Comparison of ENCODE assay signal across 24 cellular contexts in the genomic region with DNA sequence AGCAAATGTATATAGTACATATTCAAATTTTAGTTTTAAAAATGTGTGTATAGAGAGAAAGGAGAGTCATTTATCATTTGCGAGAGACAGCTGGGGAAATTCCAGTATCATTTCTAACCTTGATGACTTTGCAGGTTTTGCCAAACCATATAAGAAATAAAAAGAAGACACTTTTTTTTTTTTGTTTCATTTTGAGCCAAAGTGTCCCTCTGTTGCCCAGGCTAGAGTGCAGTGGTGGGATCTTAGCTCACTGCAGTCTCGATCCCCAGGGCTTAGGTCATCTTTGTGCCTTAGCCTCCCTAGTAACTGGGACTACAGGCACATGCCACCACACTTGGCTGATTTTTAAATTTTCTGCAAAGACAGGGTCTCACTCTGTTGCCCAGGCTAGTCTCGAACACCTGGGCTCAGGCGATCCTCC. TPM values are rescaled to one million over a fixed set of nuclear protein-coding genes. Genes with fewer than 3 reads are reported as not detected.
DNase-seq lines count a peak whose midpoint lies in the region; ATAC-seq and FAIRE-seq lines count a peak whose summit lies in the region.
"Had no signal": no experiment of that assay in that cellular context is flagged by ENCODE, and none has a peak within 500 bp of the region (broad histone marks: within the 10 kb centered on the region; RNA-seq: fewer than 3 reads in every experiment).

No MANE protein-coding gene starts in this region.

- H3K4me1 Mint-ChIP-seq in activated T-helper 2 cell treated with anti-CD3 and anti-CD28 coated beads, Interferon-gamma antibody, Interleukin-2, Interleukin-4, amounts not matched to agents 10 μg/mL and 5 μg/mL and 100 μg/mL, durations not matched to agents 14 hours and 24 hours and 36 hours (ENCODE audit: low read depth) = peaks cover 27% of the 10 kb centered on the region
- H3K4me1 Mint-ChIP-seq in stimulated activated naive CD8-positive, alpha-beta T cell treated with anti-CD3 and anti-CD28 coated beads, Interleukin-15, amount 100 ng/mL, for 72 hours = peaks cover 32% of the 10 kb centered on the region

- no peak overlapping the region for H3K4me3 Mint-ChIP-seq in activated T-helper 2 cell treated with anti-CD3 and anti-CD28 coated beads, Interferon-gamma antibody, Interleukin-2, Interleukin-4, amounts not matched to agents 10 μg/mL and 5 μg/mL and 100 μg/mL, durations not matched to agents 14 hours and 24 hours and 36 hours (ENCODE audit: low read depth)
- H3K4me3 Mint-ChIP-seq in stimulated activated naive CD8-positive, alpha-beta T cell treated with anti-CD3 and anti-CD28 coated beads, Interleukin-15, amount 100 ng/mL, for 72 hours = no peak overlapping the region
- H3K4me3 Mint-ChIP-seq: CD14-positive monocyte had no signal

- H3K27ac ChIP-seq in small intestine (ENCODE audit: low read depth in 1 of 2, low read length in 1 of 2) = no peak overlapping the region

- peaks cover 0 to 15% of the 10 kb centered on the region in 2 donors for H3K36me3 Mint-ChIP-seq in activated naive CD4-positive, alpha-beta T cell treated with anti-CD3 and anti-CD28 coated beads, Interleukin-2, amount 50 U/mL, for 72 hours
- peaks cover 13% of the 10 kb centered on the region for H3K36me3 Mint-ChIP-seq in activated T-helper 2 cell treated with anti-CD3 and anti-CD28 coated beads, Interferon-gamma antibody, Interleukin-2, Interleukin-4, amounts not matched to agents 10 μg/mL and 5 μg/mL and 100 μg/mL, durations not matched to agents 14 hours and 24 hours and 36 hours (ENCODE audit: low read depth)

- no peak for FAIRE-seq in small intestine (lab: Jason Lieb, UNC)
- FAIRE-seq: HepG2 had no signal

- H3K4me3 ChIP-seq in small intestine (ENCODE audit: low read depth in 1 of 2, low read length in 2 of 2) = no peak overlapping the region

- no peaks in the 10 kb centered on the region for H3K27me3 Mint-ChIP-seq in activated T-helper 2 cell treated with anti-CD3 and anti-CD28 coated beads, Interferon-gamma antibody, Interleukin-2, Interleukin-4, amounts not matched to agents 10 μg/mL and 5 μg/mL and 100 μg/mL, durations not matched to agents 14 hours and 24 hours and 36 hours (ENCODE audit: low read depth)
- H3K27me3 Mint-ChIP-seq in stimulated activated naive CD8-positive, alpha-beta T cell treated with anti-CD3 and anti-CD28 coated beads, Interleukin-15, amount 100 ng/mL, for 72 hours = no peaks in the 10 kb centered on the region

- H3K4me1 ChIP-seq in small intestine (ENCODE audit: control insufficient read depth in 2 of 2, insufficient read depth in 1 of 2, low read depth in 1 of 2, low read length in 1 of 2) = no peaks in the 10 kb centered on the region

- peak; percentile 65 to 75 for ATAC-seq in activated CD4-positive, CD25-positive, alpha-beta regulatory T cell treated with anti-CD3 and anti-CD28 coated beads, Interleukin-2, amount 50 U/mL, for 24 hours
- peak; percentile 63 to 72 for ATAC-seq in activated naive CD4-positive, alpha-beta T cell treated with anti-CD3 and anti-CD28 coated beads, Interleukin-2, amount 50 U/mL, for 72 hours
- ATAC-seq in stimulated activated naive CD8-positive, alpha-beta T cell treated with anti-CD3 and anti-CD28 coated beads, Interleukin-15, amount 100 ng/mL, for 72 hours = peak; percentile 39
- ATAC-seq: HCT116, HepG2 had no signal

- no peaks in the 10 kb centered on the region for H3K9me3 ChIP-seq in small intestine (ENCODE audit: control insufficient read depth, low read depth)

- H3K9me3 Mint-ChIP-seq in activated naive CD4-positive, alpha-beta T cell treated with anti-CD3 and anti-CD28 coated beads, Interleukin-2, amount 50 U/mL, for 72 hours = peaks cover 0 to 13% of the 10 kb centered on the region in 2 donors
- H3K9me3 Mint-ChIP-seq in activated T-helper 2 cell treated with anti-CD3 and anti-CD28 coated beads, Interferon-gamma antibody, Interleukin-2, Interleukin-4, amounts not matched to agents 10 μg/mL and 5 μg/mL and 100 μg/mL, durations not matched to agents 14 hours and 24 hours and 36 hours = peaks cover 5% of the 10 kb centered on the region
- H3K9me3 Mint-ChIP-seq in stimulated activated naive CD8-positive, alpha-beta T cell treated with anti-CD3 and anti-CD28 coated beads, Interleukin-15, amount 100 ng/mL, for 72 hours = peaks cover 5 to 6% of the 10 kb centered on the region in 2 donors

- 89 to 94% (median 91%) methylated on average over 4 of the region's 4 CpGs for WGBS in small intestine, 3 donors

- H3K27ac Mint-ChIP-seq in activated naive CD4-positive, alpha-beta T cell treated with anti-CD3 and anti-CD28 coated beads, Interleukin-2, amount 50 U/mL, for 72 hours = no peak overlapping the region
- H3K27ac Mint-ChIP-seq in activated T-helper 2 cell treated with anti-CD3 and anti-CD28 coated beads, Interferon-gamma antibody, Interleukin-2, Interleukin-4, amounts not matched to agents 10 μg/mL and 5 μg/mL and 100 μg/mL, durations not matched to agents 14 hours and 24 hours and 36 hours = peak overlapping the region; percentile 28
- peak overlapping the region in 1 of 2 donors; percentile 57 for H3K27ac Mint-ChIP-seq in stimulated activated naive CD8-positive, alpha-beta T cell treated with anti-CD3 and anti-CD28 coated beads, Interleukin-15, amount 100 ng/mL, for 72 hours
- H3K27ac Mint-ChIP-seq: CD14-positive monocyte had no signal

- H3K27me3 ChIP-seq in small intestine (ENCODE audit: control insufficient read depth in 2 of 2, insufficient read depth in 2 of 2, low read length in 2 of 2) = no peaks in the 10 kb centered on the region

- no peak for DNase-seq in activated CD4-positive, CD25-positive, alpha-beta regulatory T cell (lab: John Stamatoyannopoulos, UW)
- DNase-seq in activated naive CD4-positive, alpha-beta T cell treated with anti-CD3 and anti-CD28 coated beads, Interleukin-2, amount 50 U/mL, for 72 hours (ENCODE audit: low spot score in 2 of 2) = no peak
- no peak for DNase-seq in activated naive CD4-positive, alpha-beta T cell treated with anti-CD3 and anti-CD28 coated beads, Interleukin-2, amount 50 U/mL, for 16 hours
- no peak for DNase-seq in activated T-helper 2 cell treated with anti-CD3 and anti-CD28 coated beads, Interferon-gamma antibody, Interleukin-2, Interleukin-4, amounts not matched to agents 10 μg/mL and 5 μg/mL and 100 μg/mL, durations not matched to agents 14 hours and 24 hours and 36 hours (ENCODE audit: low spot score)
- no peak for DNase-seq in stimulated activated naive CD8-positive, alpha-beta T cell treated with anti-CD3 and anti-CD28 coated beads, Interleukin-15, amount 100 ng/mL, for 72 hours
- DNase-seq in NCI-H2081 (lab: John Stamatoyannopoulos, UW) (no peak), small intestine (no peak)
- DNase-seq: 8988T, DMS79 treated with DMSO at 0.1 percent for 48 hours, GOT3, KG1, MV-4-11, NCI-H1694 treated with DMSO at 0.1 percent for 48 hours, NCI-H2107, NCI-H2227 treated with DMSO at 0.1 percent for 48 hours, NCI-H510A treated with DMSO at 0.1 percent for 48 hours, NCI-H774, SHP77 had no signal

- H3K36me3 ChIP-seq in small intestine (ENCODE audit: control insufficient read depth in 2 of 2, insufficient read depth in 2 of 2, low read length in 2 of 2) = no peaks in the 10 kb centered on the region

- intact Hi-C loops in activated T-helper 2 cell treated with anti-CD3 and anti-CD28 coated beads, Interferon-gamma antibody, Interleukin-2, Interleukin-4, amounts not matched to agents 10 μg/mL and 5 μg/mL and 100 μg/mL, durations not matched to agents 14 hours and 24 hours and 36 hours (cut with micrococcal nuclease) = no loop called here

RNA-seq across cellular contexts. Expression of a gene that starts 38.4 kb away (rescaled TPM):
- under 1 TPM; 0.11 to 0.23 TPM for total RNA-seq in activated naive CD4-positive, alpha-beta T cell treated with anti-CD3 and anti-CD28 coated beads, Interleukin-2, amount 50 U/mL, for 72 hours
- 0.07 and 0.11 TPM in 2 replicates for total RNA-seq in activated T-helper 2 cell treated with anti-CD3 and anti-CD28 coated beads, Interferon-gamma antibody, Interleukin-2, Interleukin-4, amounts not matched to agents 10 μg/mL and 5 μg/mL and 100 μg/mL, durations not matched to agents 14 hours and 24 hours and 36 hours
- under 1 TPM in 1 of 3 donors, not detected in 2; 0.01 TPM for polyA plus RNA-seq in small intestine
- total RNA-seq: RPMI7951 had no signal
- polyA plus RNA-seq: AG04450, CD14-positive monocyte had no signal

RNA-seq across cellular contexts. Expression of a gene that starts 46.0 kb away (rescaled TPM):
- 10 to 100 TPM in 1 of 2 donors, 1 to 10 TPM in 1; 9.2 to 11.8 TPM for total RNA-seq in activated naive CD4-positive, alpha-beta T cell treated with anti-CD3 and anti-CD28 coated beads, Interleukin-2, amount 50 U/mL, for 72 hours
- 11.4 and 12.0 TPM in 2 replicates for total RNA-seq in activated T-helper 2 cell treated with anti-CD3 and anti-CD28 coated beads, Interferon-gamma antibody, Interleukin-2, Interleukin-4, amounts not matched to agents 10 μg/mL and 5 μg/mL and 100 μg/mL, durations not matched to agents 14 hours and 24 hours and 36 hours
- polyA plus RNA-seq in small intestine = 1 to 10 TPM; 3.2 to 7.3 (median 5.6) TPM

RNA-seq across cellular contexts. Expression of a gene that starts 53.0 kb away (rescaled TPM):
- total RNA-seq in activated naive CD4-positive, alpha-beta T cell treated with anti-CD3 and anti-CD28 coated beads, Interleukin-2, amount 50 U/mL, for 72 hours = not detected
- total RNA-seq in activated T-helper 2 cell treated with anti-CD3 and anti-CD28 coated beads, Interferon-gamma antibody, Interleukin-2, Interleukin-4, amounts not matched to agents 10 μg/mL and 5 μg/mL and 100 μg/mL, durations not matched to agents 14 hours and 24 hours and 36 hours = not detected in 2 replicates
- not detected for polyA plus RNA-seq in small intestine
- total RNA-seq: HepG2, RPMI7951 had no signal
- polyA plus RNA-seq: AG04450, HepG2 had no signal
